In the genomic region with DNA sequence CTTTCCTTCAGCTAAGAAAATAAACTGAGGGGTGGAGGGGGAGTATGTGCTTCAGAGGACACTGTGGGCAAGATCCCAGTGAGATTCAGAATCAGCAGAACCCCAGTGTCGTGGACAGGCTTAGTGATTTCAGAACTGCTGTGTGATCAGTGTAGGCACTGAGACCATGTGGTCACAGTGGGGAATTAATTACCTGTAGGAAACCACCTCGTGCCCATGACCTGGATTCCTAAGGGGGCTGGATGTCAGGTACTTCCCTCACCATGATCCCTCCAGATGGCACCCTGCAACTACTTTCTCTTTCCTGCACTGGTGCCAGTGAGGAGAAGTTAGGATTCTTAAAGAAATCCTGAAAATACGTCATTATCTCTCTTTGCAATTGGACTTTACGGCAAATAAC, we compare ENCODE assay signal across 1 cellular context.
TF ChIP-seq lines count a peak whose summit lies in the region.

No MANE protein-coding gene starts in this region.

TF ChIP-seq in WTC11, 78 proteins besides CTCF, POLR2A, EP300 and RAD21 (continued from another document):
- TF ChIP-seq, protein P1, sequence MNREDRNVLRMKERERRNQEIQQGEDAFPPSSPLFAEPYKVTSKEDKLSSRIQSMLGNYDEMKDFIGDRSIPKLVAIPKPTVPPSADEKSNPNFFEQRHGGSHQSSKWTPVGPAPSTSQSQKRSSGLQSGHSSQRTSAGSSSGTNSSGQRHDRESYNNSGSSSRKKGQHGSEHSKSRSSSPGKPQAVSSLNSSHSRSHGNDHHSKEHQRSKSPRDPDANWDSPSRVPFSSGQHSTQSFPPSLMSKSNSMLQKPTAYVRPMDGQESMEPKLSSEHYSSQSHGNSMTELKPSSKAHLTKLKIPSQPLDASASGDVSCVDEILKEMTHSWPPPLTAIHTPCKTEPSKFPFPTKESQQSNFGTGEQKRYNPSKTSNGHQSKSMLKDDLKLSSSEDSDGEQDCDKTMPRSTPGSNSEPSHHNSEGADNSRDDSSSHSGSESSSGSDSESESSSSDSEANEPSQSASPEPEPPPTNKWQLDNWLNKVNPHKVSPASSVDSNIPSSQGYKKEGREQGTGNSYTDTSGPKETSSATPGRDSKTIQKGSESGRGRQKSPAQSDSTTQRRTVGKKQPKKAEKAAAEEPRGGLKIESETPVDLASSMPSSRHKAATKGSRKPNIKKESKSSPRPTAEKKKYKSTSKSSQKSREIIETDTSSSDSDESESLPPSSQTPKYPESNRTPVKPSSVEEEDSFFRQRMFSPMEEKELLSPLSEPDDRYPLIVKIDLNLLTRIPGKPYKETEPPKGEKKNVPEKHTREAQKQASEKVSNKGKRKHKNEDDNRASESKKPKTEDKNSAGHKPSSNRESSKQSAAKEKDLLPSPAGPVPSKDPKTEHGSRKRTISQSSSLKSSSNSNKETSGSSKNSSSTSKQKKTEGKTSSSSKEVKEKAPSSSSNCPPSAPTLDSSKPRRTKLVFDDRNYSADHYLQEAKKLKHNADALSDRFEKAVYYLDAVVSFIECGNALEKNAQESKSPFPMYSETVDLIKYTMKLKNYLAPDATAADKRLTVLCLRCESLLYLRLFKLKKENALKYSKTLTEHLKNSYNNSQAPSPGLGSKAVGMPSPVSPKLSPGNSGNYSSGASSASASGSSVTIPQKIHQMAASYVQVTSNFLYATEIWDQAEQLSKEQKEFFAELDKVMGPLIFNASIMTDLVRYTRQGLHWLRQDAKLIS (CRISPR knock-in tag; IDR thresholded peaks at IDR 0.05; ENCODE audit: borderline replicate concordance): no peak
- TF ChIP-seq NR2C2 (CRISPR knock-in tag; IDR thresholded peaks at IDR 0.05): no peak
- TF ChIP-seq, protein P2, sequence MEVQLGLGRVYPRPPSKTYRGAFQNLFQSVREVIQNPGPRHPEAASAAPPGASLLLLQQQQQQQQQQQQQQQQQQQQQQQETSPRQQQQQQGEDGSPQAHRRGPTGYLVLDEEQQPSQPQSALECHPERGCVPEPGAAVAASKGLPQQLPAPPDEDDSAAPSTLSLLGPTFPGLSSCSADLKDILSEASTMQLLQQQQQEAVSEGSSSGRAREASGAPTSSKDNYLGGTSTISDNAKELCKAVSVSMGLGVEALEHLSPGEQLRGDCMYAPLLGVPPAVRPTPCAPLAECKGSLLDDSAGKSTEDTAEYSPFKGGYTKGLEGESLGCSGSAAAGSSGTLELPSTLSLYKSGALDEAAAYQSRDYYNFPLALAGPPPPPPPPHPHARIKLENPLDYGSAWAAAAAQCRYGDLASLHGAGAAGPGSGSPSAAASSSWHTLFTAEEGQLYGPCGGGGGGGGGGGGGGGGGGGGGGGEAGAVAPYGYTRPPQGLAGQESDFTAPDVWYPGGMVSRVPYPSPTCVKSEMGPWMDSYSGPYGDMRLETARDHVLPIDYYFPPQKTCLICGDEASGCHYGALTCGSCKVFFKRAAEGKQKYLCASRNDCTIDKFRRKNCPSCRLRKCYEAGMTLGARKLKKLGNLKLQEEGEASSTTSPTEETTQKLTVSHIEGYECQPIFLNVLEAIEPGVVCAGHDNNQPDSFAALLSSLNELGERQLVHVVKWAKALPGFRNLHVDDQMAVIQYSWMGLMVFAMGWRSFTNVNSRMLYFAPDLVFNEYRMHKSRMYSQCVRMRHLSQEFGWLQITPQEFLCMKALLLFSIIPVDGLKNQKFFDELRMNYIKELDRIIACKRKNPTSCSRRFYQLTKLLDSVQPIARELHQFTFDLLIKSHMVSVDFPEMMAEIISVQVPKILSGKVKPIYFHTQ (CRISPR knock-in tag; IDR thresholded peaks at IDR 0.05): no peak
